9 cellular contexts compared by ENCODE assay signal in genomic region chrX:47384502-47384901, GRCh38. TPM values are rescaled to one million over a fixed set of nuclear protein-coding genes. Genes with fewer than 3 reads are reported as not detected.
DNase-seq lines count a peak whose midpoint lies in the region; ATAC-seq and TF ChIP-seq lines count a peak whose summit lies in the region.
"Had no signal": no experiment of that assay in that cellular context is flagged by ENCODE, and none has a peak within 500 bp of the region (broad histone marks: within the 10 kb centered on the region; RNA-seq: fewer than 3 reads in every experiment).

No MANE protein-coding gene starts in this region.

- TF ChIP-seq POLR2A in adrenal gland (IDR thresholded peaks at IDR 0.05) (no peak), sigmoid colon (IDR thresholded peaks at IDR 0.05) (no peak)

- TF ChIP-seq EP300 in sigmoid colon (IDR thresholded peaks at IDR 0.05): no peak

- H3K36me3 ChIP-seq in adrenal gland (replicated peaks in 1 of 2) (no peaks in the 10 kb centered on the region), sigmoid colon (no peaks in the 10 kb centered on the region)

- no peak overlapping the region for H3K4me3 ChIP-seq in GM12865 (ENCODE audit: low read depth, low read length)
- no peak overlapping the region for H3K4me3 ChIP-seq in adrenal gland
- no peak overlapping the region for H3K4me3 ChIP-seq in right cardiac atrium (ENCODE audit: low read length)
- H3K4me3 ChIP-seq in sigmoid colon: no peak overlapping the region

- intact Hi-C loops in adrenal gland (cut with DNase I) (loop anchor here in 1 of 2 donors (10.0 kb wide), 1 partner anchor 190 kb away; the partner anchor contains the start of gene UBA1), right cardiac atrium (cut with DNase I) (loop anchor here in 3 of 4 donors (5.0 kb wide), 1 partner anchor 192 kb away; the partner anchor contains the start of gene UBA1 (in 3 of the 3)), sigmoid colon (cut with DNase I) (loop anchor here (2.0 kb wide), 1 partner anchor 192 kb away; the partner anchor contains the start of gene UBA1)

- H3K9me3 ChIP-seq in adrenal gland (replicated peaks in 1 of 3) (no peaks in the 10 kb centered on the region), right cardiac atrium (ENCODE audit: control insufficient read depth, low read length) (no peaks in the 10 kb centered on the region), sigmoid colon (no peaks in the 10 kb centered on the region)

- 1 to 21% (median 4%) methylated on average over 4 to 8 of the region's 8 CpGs for whole genome bisulfite sequencing in adrenal gland, 4 donors
- 1% methylated on average over 8 of the region's 8 CpGs for WGBS in right cardiac atrium
- WGBS in sigmoid colon, 2 donors: 1 to 2% methylated on average over 8 of the region's 8 CpGs

- H3K4me1 ChIP-seq in adrenal gland (replicated peaks in 1 of 2) (no peaks in the 10 kb centered on the region), right cardiac atrium (ENCODE audit: control insufficient read depth, insufficient read depth, low read length) (no peaks in the 10 kb centered on the region), sigmoid colon (no peaks in the 10 kb centered on the region)

- DNase-seq in GM12865 (ENCODE audit: low read depth): peak; percentile 77
- DNase-seq in NCI-H128 (lab: John Stamatoyannopoulos, UW; ENCODE audit: unreplicated experiment): peak; percentile 64
- peak; percentile 17 to 69 (median 58) for DNase-seq in T-helper 1 cell
- peak; percentile 59 to 84 (median 66) for DNase-seq in adrenal gland
- peak in 2 of 3 donors; percentile 41 to 51 for DNase-seq in right cardiac atrium
- peak; percentile 80 for DNase-seq in sigmoid colon

- H3K27ac ChIP-seq in adrenal gland (no peak overlapping the region), right cardiac atrium (ENCODE audit: low read length) (no peak overlapping the region), sigmoid colon (no peak overlapping the region)
- H3K27ac ChIP-seq: epithelial cell of prostate had no signal

- no peaks in the 10 kb centered on the region for H3K27me3 ChIP-seq in adrenal gland
- no peaks in the 10 kb centered on the region for H3K27me3 ChIP-seq in right cardiac atrium (ENCODE audit: control insufficient read depth, insufficient read depth)
- H3K27me3 ChIP-seq in sigmoid colon: no peaks in the 10 kb centered on the region

- ATAC-seq in right cardiac atrium (peak; percentile 55 to 67), HG02981 (IDR thresholded peaks at IDR 0.05; ENCODE audit: unreplicated experiment) (no peak), HG02763 (IDR thresholded peaks at IDR 0.05; ENCODE audit: unreplicated experiment) (no peak)

- TF ChIP-seq CTCF in GM12865 (IDR thresholded peaks at IDR 0.05; ENCODE audit: insufficient read depth, low read depth, low read length, missing control alignments) (peak; percentile 64), adrenal gland (IDR thresholded peaks at IDR 0.05) (peak; percentile 54 to 83 (median 64)), sigmoid colon (IDR thresholded peaks at IDR 0.05) (peak; percentile 6 to 64 (median 46))

RNA-seq across cellular contexts. Expression of gene ZNF157, which starts 14.1 kb away (rescaled TPM):
- total RNA-seq in adrenal gland (under 1 TPM in 4 of 8 donors, not detected in 4; 0.14 to 0.27 (median 0.25) TPM), right cardiac atrium (under 1 TPM in 2 of 4 donors, not detected in 2; 0.09 to 0.29 TPM), sigmoid colon (under 1 TPM in 3 of 4 donors, not detected in 1; 0.27 to 0.71 (median 0.49) TPM)
- polyA plus RNA-seq in adrenal gland (under 1 TPM; 0.10 to 0.20 (median 0.16) TPM), right cardiac atrium (0.09 TPM), sigmoid colon (under 1 TPM in 1 of 3 donors, not detected in 2; 0.15 TPM)

Comparison
In these comparisons a context has a peak if more than half of its experiments do, and no peak if none do; other contexts are left out.
1. ATAC-seq: peak in right cardiac atrium (2 of 2); none in HG02981 (single experiment) and HG02763 (single experiment).
2. Peak in every context shown above with its lines, with median percentiles within 50 percentile points of each other: DNase-seq and CTCF ChIP-seq.